In genomic region chr15:76135516-76135915, GRCh38 we compare ENCODE assay signal across 22 cellular contexts.
"Had no signal": no experiment of that assay in that cellular context is flagged by ENCODE, and none has a peak within 500 bp of the region (broad histone marks: within the 10 kb centered on the region; RNA-seq: fewer than 3 reads in every experiment).

No MANE protein-coding gene starts in this region.

- H3K27ac Mint-ChIP-seq: mesothelial cell of epicardium, naive B cell, nephron had no signal

- H3K4me3 Mint-ChIP-seq: mesothelial cell of epicardium, naive B cell, nephron, neural crest cell had no signal

- DNase-seq: islet precursor cell; left ventricle myocardium inferior; mesendoderm; naive B cell; nucleus accumbens; pancreas; posterior cingulate gyrus; retina; right cardiac atrium; stimulated activated CD4-positive, alpha-beta T cell treated with anti-CD3 and anti-CD28 coated beads, Interleukin-12 subunit alpha, Interleukin-12 subunit beta, amount 100 ng/mL, for 4 hours; stimulated activated CD4-positive, alpha-beta T cell treated with anti-CD3 and anti-CD28 coated beads, Interleukin-15, amount 100 ng/mL, for 24 hours; stimulated activated CD4-positive, alpha-beta T cell treated with anti-CD3 and anti-CD28 coated beads, Interleukin-2, amount 100 ng/mL, for 24 hours; stimulated activated CD4-positive, alpha-beta T cell treated with anti-CD3 and anti-CD28 coated beads, Interleukin-4, amount 100 ng/mL, for 1 hour; stimulated activated naive CD4-positive, alpha-beta T cell; stomach; tibial artery; trophoblast cell; upper lobe of right lung had no signal

- H3K36me3 Mint-ChIP-seq: mesothelial cell of epicardium, naive B cell had no signal

- H3K9me3 Mint-ChIP-seq: mesothelial cell of epicardium, nephron, neural crest cell had no signal

- H3K4me1 Mint-ChIP-seq: mesothelial cell of epicardium, naive B cell, nephron, neural crest cell had no signal

- ATAC-seq: pancreas, right cardiac atrium, sciatic nerve, upper lobe of right lung had no signal
